13 cellular contexts compared by ENCODE assay signal in the genomic region with DNA sequence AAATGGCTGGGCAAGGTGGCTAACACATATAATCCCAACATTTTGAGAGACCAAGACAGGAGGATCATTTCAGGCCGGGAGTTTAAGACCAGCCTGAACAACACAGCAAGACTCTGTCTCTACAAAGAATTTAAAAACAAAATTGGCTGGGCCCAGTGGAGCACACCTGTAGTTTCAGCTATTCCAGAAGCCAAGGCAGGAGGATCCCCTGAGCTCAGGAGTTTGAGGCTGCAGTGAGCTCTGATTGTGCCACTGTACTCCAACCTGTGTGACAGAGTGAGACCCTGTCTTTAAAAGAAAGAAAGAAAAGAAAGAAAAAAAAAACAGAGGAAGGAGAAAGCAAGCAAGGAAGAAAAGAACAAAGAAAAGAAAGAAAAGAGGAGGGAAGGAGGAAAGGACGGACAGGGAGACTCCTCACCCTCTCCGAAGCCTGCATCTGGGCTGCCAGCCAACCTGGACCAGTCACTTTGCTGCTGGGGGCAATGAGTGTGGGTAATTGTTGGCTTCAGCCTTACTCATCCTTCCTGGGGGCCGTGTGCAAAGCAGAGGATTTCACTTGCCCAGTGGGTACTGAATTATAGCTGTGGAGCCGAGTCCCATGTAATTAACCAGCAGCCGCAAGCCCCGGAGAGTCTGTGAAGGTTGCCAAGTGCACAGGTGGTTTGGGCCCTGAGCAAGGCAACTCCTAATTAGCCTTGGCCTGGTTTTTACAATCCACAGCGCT. TPM values are rescaled to one million over a fixed set of nuclear protein-coding genes. Genes with fewer than 3 reads are reported as not detected.
DNase-seq lines count a peak whose midpoint lies in the region; ATAC-seq and TF ChIP-seq lines count a peak whose summit lies in the region.
"Had no signal": no experiment of that assay in that cellular context is flagged by ENCODE, and none has a peak within 500 bp of the region (broad histone marks: within the 10 kb centered on the region; RNA-seq: fewer than 3 reads in every experiment).

No MANE protein-coding gene starts in this region.

- no peak overlapping the region for H3K27ac Mint-ChIP-seq in activated CD8-positive, alpha-beta T cell treated with anti-CD3 and anti-CD28 coated beads, Interleukin-2, amount 10 ng/mL, durations not matched to agents 7 days and 5 days

- TF ChIP-seq CTCF in kidney epithelial cell (IDR thresholded peaks at IDR 0.05; ENCODE audit: insufficient read depth, low read length, poor library complexity, severe bottlenecking) (no peak), coronary artery (IDR thresholded peaks at IDR 0.05) (no peak)

- peaks cover 24% of the 10 kb centered on the region for H3K27me3 Mint-ChIP-seq in activated CD8-positive, alpha-beta T cell treated with anti-CD3 and anti-CD28 coated beads, Interleukin-2, amount 10 ng/mL, durations not matched to agents 7 days and 5 days (ENCODE audit: low read depth)

- no peaks in the 10 kb centered on the region for H3K9me3 Mint-ChIP-seq in activated CD8-positive, alpha-beta T cell treated with anti-CD3 and anti-CD28 coated beads, Interleukin-2, amount 10 ng/mL, durations not matched to agents 7 days and 5 days (ENCODE audit: insufficient read depth)

- no peaks in the 10 kb centered on the region for H3K36me3 ChIP-seq in kidney epithelial cell (ENCODE audit: control insufficient read depth, insufficient read depth, low read length)
- H3K36me3 ChIP-seq: thoracic aorta had no signal

- H3K4me3 Mint-ChIP-seq in activated CD8-positive, alpha-beta T cell treated with anti-CD3 and anti-CD28 coated beads, Interleukin-2, amount 10 ng/mL, durations not matched to agents 7 days and 5 days, result no peak overlapping the region

- CTCF ChIA-PET in activated CD8-positive, alpha-beta T cell treated with anti-CD3 and anti-CD28 coated beads, Interleukin-2, amount 10 ng/mL, durations not matched to agents 7 days and 5 days (lab: Charles Lee), result no interaction called here

- no peaks in the 10 kb centered on the region for H3K36me3 Mint-ChIP-seq in activated CD8-positive, alpha-beta T cell treated with anti-CD3 and anti-CD28 coated beads, Interleukin-2, amount 10 ng/mL, durations not matched to agents 7 days and 5 days (ENCODE audit: low read depth)

- H3K27me3 ChIP-seq in kidney epithelial cell (ENCODE audit: control insufficient read depth, insufficient read depth, low read length), result peaks cover 6% of the 10 kb centered on the region

- POLR2A ChIA-PET in activated CD8-positive, alpha-beta T cell treated with anti-CD3 and anti-CD28 coated beads, Interleukin-2, amount 10 ng/mL, durations not matched to agents 7 days and 5 days (lab: Charles Lee), result no interaction called here

- no peak overlapping the region for H3K27ac ChIP-seq in coronary artery
- H3K27ac ChIP-seq: HL-60, thoracic aorta had no signal

- no peaks in the 10 kb centered on the region for H3K4me1 Mint-ChIP-seq in activated CD8-positive, alpha-beta T cell treated with anti-CD3 and anti-CD28 coated beads, Interleukin-2, amount 10 ng/mL, durations not matched to agents 7 days and 5 days (ENCODE audit: low read depth)

- no peak for ATAC-seq in GM19351 (IDR thresholded peaks at IDR 0.05; ENCODE audit: unreplicated experiment)
- no peak for ATAC-seq in activated CD8-positive, alpha-beta T cell treated with anti-CD3 and anti-CD28 coated beads, Interleukin-2, amount 10 ng/mL, durations not matched to agents 7 days and 5 days
- ATAC-seq: right cardiac atrium had no signal

- H3K4me3 ChIP-seq in kidney epithelial cell (ENCODE audit: low read depth, low read length) (no peak overlapping the region), coronary artery (no peak overlapping the region)
- H3K4me3 ChIP-seq: thoracic aorta had no signal

- DNase-seq in COLO829 (ENCODE audit: low spot score) (peak; percentile 55), NCI-H1092 (lab: John Stamatoyannopoulos, UW) (peak; percentile 76), anterior cingulate cortex (lab: John Stamatoyannopoulos, UW) (peak in 55 of 58 donors; percentile 17 to 89 (median 63)), kidney epithelial cell (ENCODE audit: low read depth) (peak; percentile 67), coronary artery (ENCODE audit: low spot score) (no peak), DMS53 treated with DMSO at 0.1 percent for 48 hours (lab: John Stamatoyannopoulos, UW; ENCODE audit: unreplicated experiment) (no peak)
- no peak for DNase-seq in activated CD8-positive, alpha-beta T cell treated with anti-CD3 and anti-CD28 coated beads, Interleukin-2, amount 10 ng/mL, durations not matched to agents 7 days and 5 days
- DNase-seq: activated gamma-delta T cell, right cardiac atrium, SHP77 treated with DMSO at 0.1 percent for 48 hours had no signal

RNA-seq across cellular contexts. Expression of a gene that starts 6.7 kb away (rescaled TPM):
- total RNA-seq in kidney epithelial cell, result not detected in 2 replicates
- not detected for total RNA-seq in activated CD8-positive, alpha-beta T cell treated with anti-CD3 and anti-CD28 coated beads, Interleukin-2, amount 10 ng/mL, durations not matched to agents 7 days and 5 days
- total RNA-seq: right cardiac atrium, thoracic aorta had no signal

RNA-seq across cellular contexts. Expression of a gene that starts 31.1 kb away (rescaled TPM):
- not detected in 2 replicates for total RNA-seq in kidney epithelial cell
- 1 to 10 TPM; 6.2 to 7.5 TPM for total RNA-seq in activated CD8-positive, alpha-beta T cell treated with anti-CD3 and anti-CD28 coated beads, Interleukin-2, amount 10 ng/mL, durations not matched to agents 7 days and 5 days
- total RNA-seq: thoracic aorta had no signal

RNA-seq across cellular contexts. Expression of a gene that starts 38.4 kb away (rescaled TPM):
- 27.9 and 34.2 TPM in 2 replicates for total RNA-seq in kidney epithelial cell
- 1 to 10 TPM; 8.4 to 9.6 TPM for total RNA-seq in activated CD8-positive, alpha-beta T cell treated with anti-CD3 and anti-CD28 coated beads, Interleukin-2, amount 10 ng/mL, durations not matched to agents 7 days and 5 days

RNA-seq across cellular contexts. Expression of a gene that starts 50.2 kb away (rescaled TPM):
- total RNA-seq in kidney epithelial cell, result 139 and 338 TPM in 2 replicates
- 100 to 1,000 TPM; 186 to 210 TPM for total RNA-seq in activated CD8-positive, alpha-beta T cell treated with anti-CD3 and anti-CD28 coated beads, Interleukin-2, amount 10 ng/mL, durations not matched to agents 7 days and 5 days

Comparison
In these comparisons a context has a peak if more than half of its experiments do, and no peak if none do; other contexts are left out.
1. DNase-seq: peak in COLO829 (single experiment), NCI-H1092 (single experiment), anterior cingulate cortex (55 of 58) and kidney epithelial cell (single experiment); none in activated CD8-positive, alpha-beta T cell treated with anti-CD3 and anti-CD28 coated beads, Interleukin-2, amount 10 ng/mL, durations not matched to agents 7 days and 5 days (single experiment), coronary artery (single experiment) and DMS53 treated with DMSO at 0.1 percent for 48 hours (single experiment).